20 cellular contexts compared by ENCODE assay signal in the genomic region with DNA sequence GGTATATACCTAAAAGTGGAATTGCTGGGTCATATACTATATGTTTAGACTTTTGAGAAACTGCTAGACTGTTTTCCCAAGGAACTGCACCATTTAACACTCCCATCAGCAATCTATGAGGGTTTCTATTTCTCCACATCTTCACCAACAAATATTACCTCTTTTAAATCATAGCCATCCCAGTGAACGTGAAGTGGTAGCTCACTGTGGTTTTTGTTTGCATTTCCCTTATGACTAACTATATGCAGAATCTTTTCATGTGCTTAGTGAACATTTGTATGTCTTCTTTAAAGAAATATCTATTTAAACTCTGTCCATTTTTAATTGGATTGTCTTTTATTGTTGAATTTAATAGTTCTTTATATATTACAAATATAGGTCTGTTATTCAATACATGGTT.
DNase-seq lines count a peak whose midpoint lies in the region; ATAC-seq, FAIRE-seq and TF ChIP-seq lines count a peak whose summit lies in the region.
"Had no signal": no experiment of that assay in that cellular context is flagged by ENCODE, and none has a peak within 500 bp of the region (broad histone marks: within the 10 kb centered on the region; RNA-seq: fewer than 3 reads in every experiment).

No MANE protein-coding gene starts in this region.

- H3K4me3 ChIP-seq in RWPE2 (ENCODE audit: severe bottlenecking) (no peak overlapping the region), small intestine (ENCODE audit: low read depth in 1 of 2, low read length in 2 of 2) (no peak overlapping the region)

- peak; percentile 67 for ATAC-seq in RWPE2 (ENCODE audit: low read depth)
- ATAC-seq: HCT116 had no signal

- H3K36me3 ChIP-seq in RWPE2 (ENCODE audit: low read depth) (no peaks in the 10 kb centered on the region), small intestine (ENCODE audit: control insufficient read depth in 2 of 2, insufficient read depth in 2 of 2, low read length in 2 of 2) (no peaks in the 10 kb centered on the region)

- DNase-seq in DMS53 (lab: John Stamatoyannopoulos, UW) = peak; percentile 66
- DNase-seq in RWPE2 (ENCODE audit: low spot score) = no peak
- DNase-seq in iris pigment epithelial cell (ENCODE audit: low read depth) = peak; percentile 26
- no peak for DNase-seq in SK-N-DZ (ENCODE audit: low spot score)
- no peak for DNase-seq in small intestine
- DNase-seq in NCI-H1694 (lab: John Stamatoyannopoulos, UW) = no peak
- DNase-seq: DND-41, GDM1, GOT3, KG1, NCI-H1092 treated with DMSO at 0.1 percent for 48 hours, NCI-H1436 treated with DMSO at 0.1 percent for 48 hours, NCI-H2029, NCI-H2227 treated with DMSO at 0.1 percent for 48 hours, NCI-H524, NCI-H774, Right ventricle myocardium superior had no signal

- TF ChIP-seq CTCF in RWPE2 (IDR thresholded peaks at IDR 0.05; ENCODE audit: poor library complexity, severe bottlenecking) = no peak

- H3K27me3 ChIP-seq in RWPE2 (ENCODE audit: insufficient read depth, poor library complexity, severe bottlenecking) = no peaks in the 10 kb centered on the region
- no peaks in the 10 kb centered on the region for H3K27me3 ChIP-seq in small intestine (ENCODE audit: control insufficient read depth in 2 of 2, insufficient read depth in 2 of 2, low read length in 2 of 2)

- peak; percentile 64 for FAIRE-seq in G401.6 (lab: Jason Lieb, UNC)
- FAIRE-seq in small intestine (lab: Jason Lieb, UNC) = no peak

- peaks cover 37% of the 10 kb centered on the region for H3K4me1 ChIP-seq in RWPE2 (ENCODE audit: insufficient read depth, poor library complexity, severe bottlenecking)
- no peaks in the 10 kb centered on the region for H3K4me1 ChIP-seq in small intestine (ENCODE audit: control insufficient read depth in 2 of 2, insufficient read depth in 1 of 2, low read depth in 1 of 2, low read length in 1 of 2)

- H3K27ac ChIP-seq in RWPE2 (ENCODE audit: poor library complexity, severe bottlenecking) (peak overlapping the region; percentile 32), small intestine (ENCODE audit: low read depth in 1 of 2, low read length in 1 of 2) (no peak overlapping the region)
- H3K27ac ChIP-seq: HL-60 had no signal

- H3K9me3 ChIP-seq in RWPE2 (ENCODE audit: severe bottlenecking) (no peaks in the 10 kb centered on the region), small intestine (ENCODE audit: control insufficient read depth, low read depth) (no peaks in the 10 kb centered on the region)

- 53 to 63% (median 58%) methylated on average over 1 of the region's 1 CpG for WGBS in small intestine, 3 donors

Comparison
In these comparisons a context has a peak if more than half of its experiments do, and no peak if none do; other contexts are left out.
1. DNase-seq: peak in DMS53 (single experiment) and iris pigment epithelial cell (single experiment); none in RWPE2 (single experiment), SK-N-DZ (single experiment), small intestine (single experiment) and NCI-H1694 (single experiment).